2 cellular contexts compared by ENCODE assay signal in genomic region chr1:204223129-204223860, GRCh38.
TF ChIP-seq lines count a peak whose summit lies in the region.

No MANE protein-coding gene starts in this region.

TF ChIP-seq in liver, 16 proteins besides CTCF, POLR2A, EP300 and RAD21:
- TF ChIP-seq EGR1 (IDR thresholded peaks at IDR 0.05; ENCODE audit: low read depth in 2 of 2) (no peak), SP1 (IDR thresholded peaks at IDR 0.05) (no peak), GABPA (IDR thresholded peaks at IDR 0.05 in 1 of 2, conservative IDR thresholded peaks at IDR 0.05 in 1 of 2) (no peak), HNF4A (conservative IDR thresholded peaks at IDR 0.05) (no peak), FOXA2 (IDR thresholded peaks at IDR 0.05) (no peak), TAF1 (conservative IDR thresholded peaks at IDR 0.05) (no peak), NR2F2 (IDR thresholded peaks at IDR 0.05) (no peak), HNF4G (IDR thresholded peaks at IDR 0.05) (no peak), YY1 (IDR thresholded peaks at IDR 0.05) (no peak)
TF ChIP-seq in liver: peak in this region for 0.

TF ChIP-seq in HepG2, 621 proteins besides CTCF, POLR2A, EP300 and RAD21:
- TF ChIP-seq ZNF883 (CRISPR knock-in tag; IDR thresholded peaks at IDR 0.05; ENCODE audit: not compliant biosample characterization) (no peak), SIX4 (CRISPR knock-in tag; IDR thresholded peaks at IDR 0.05) (no peak), ZNF839 (CRISPR knock-in tag; IDR thresholded peaks at IDR 0.05; ENCODE audit: borderline replicate concordance) (no peak), ZNF496 (CRISPR knock-in tag; IDR thresholded peaks at IDR 0.05; ENCODE audit: insufficient replicate concordance) (no peak), ZNF878 (CRISPR knock-in tag; IDR thresholded peaks at IDR 0.05) (no peak), MTA1 (CRISPR knock-in tag; IDR thresholded peaks at IDR 0.05; ENCODE audit: borderline replicate concordance) (no peak), NCOA1 (CRISPR knock-in tag; IDR thresholded peaks at IDR 0.05) (no peak), ZNF776 (CRISPR knock-in tag; IDR thresholded peaks at IDR 0.05) (no peak), ZNF350 (CRISPR knock-in tag; IDR thresholded peaks at IDR 0.05; ENCODE audit: borderline replicate concordance, low read depth) (no peak), MIER3 (CRISPR knock-in tag; IDR thresholded peaks at IDR 0.05; ENCODE audit: borderline replicate concordance) (no peak), HOXA7 (CRISPR knock-in tag; IDR thresholded peaks at IDR 0.05) (no peak), ZNF7 (CRISPR knock-in tag; IDR thresholded peaks at IDR 0.05) (no peak)
